ENCODE assay signal across 19 cellular contexts in genomic region chr13:69319659-69320058, GRCh38.
"Had no signal": no experiment of that assay in that cellular context is flagged by ENCODE, and none has a peak within 500 bp of the region (broad histone marks: within the 10 kb centered on the region; RNA-seq: fewer than 3 reads in every experiment).

No MANE protein-coding gene starts in this region.

- H3K36me3 ChIP-seq: esophagus muscularis mucosa, left lung, tibial artery had no signal

- H3K4me2 ChIP-seq: hepatocyte had no signal

- H3K79me2 ChIP-seq: hepatocyte had no signal

- H3K27me3 ChIP-seq: esophagus muscularis mucosa, hepatocyte, left lung, tibial artery had no signal

- H3K36me3 Mint-ChIP-seq: T-cell had no signal

- H3K9me3 ChIP-seq: esophagus muscularis mucosa, left lung, tibial artery had no signal

- H3K9me3 Mint-ChIP-seq: activated CD4-positive, alpha-beta T cell treated with anti-CD3 and anti-CD28 coated beads, Interleukin-2, amount 10 ng/mL, durations not matched to agents 7 days and 5 days; activated naive CD4-positive, alpha-beta T cell treated with anti-CD3 and anti-CD28 coated beads for 36 hours; dendritic cell treated with granulocyte-macrophage colony-stimulating factor and Interleukin-4, amounts not matched to agents 40 ng/mL and 50 ng/mL, for 4 days had no signal

- H3K4me3 ChIP-seq: esophagus muscularis mucosa, hepatocyte, left lung, tibial artery had no signal

- H3K27ac ChIP-seq: esophagus muscularis mucosa, hepatocyte, left lung, tibial artery had no signal

- H3K4me1 Mint-ChIP-seq: activated CD4-positive, alpha-beta T cell treated with anti-CD3 and anti-CD28 coated beads, Interleukin-2, amount 10 ng/mL, durations not matched to agents 7 days and 5 days; T-cell had no signal

- ATAC-seq: activated CD4-positive, CD25-positive, alpha-beta regulatory T cell treated with anti-CD3 and anti-CD28 coated beads, Interleukin-2, amount 50 U/mL, for 24 hours; activated T-cell treated with anti-CD3 and anti-CD28 coated beads, Interleukin-2, amount 50 U/mL, for 4 hours; left lung; stimulated activated naive CD8-positive, alpha-beta T cell treated with anti-CD3 and anti-CD28 coated beads, Interleukin-15, Interleukin-2, amounts not matched to agents 100 U/mL and 50 U/mL, for 24 hours; T-cell had no signal

- H2AFZ ChIP-seq: hepatocyte had no signal

- H3K27me3 Mint-ChIP-seq: activated CD4-positive, alpha-beta T cell treated with anti-CD3 and anti-CD28 coated beads, Interleukin-2, amount 10 ng/mL, durations not matched to agents 7 days and 5 days; dendritic cell treated with granulocyte-macrophage colony-stimulating factor and Interleukin-4, amounts not matched to agents 40 ng/mL and 50 ng/mL, for 4 days; T-cell had no signal

- DNase-seq: activated CD4-positive, alpha-beta T cell treated with anti-CD3 and anti-CD28 coated beads, Interleukin-2, amount 10 ng/mL, durations not matched to agents 7 days and 5 days; activated CD8-positive, alpha-beta memory T cell treated with anti-CD3 and anti-CD28 coated beads, Interleukin-2, amount 50 U/mL, for 4 hours; activated naive CD4-positive, alpha-beta T cell treated with anti-CD3 and anti-CD28 coated beads for 36 hours; activated T-cell treated with anti-CD3 and anti-CD28 coated beads, Interleukin-2, amount 50 U/mL, for 4 hours; aorta; effector CD8-positive, alpha-beta T cell; foreskin fibroblast; left lung; occipital lobe; posterior cingulate gyrus; stimulated activated CD4-positive, alpha-beta T cell treated with anti-CD3 and anti-CD28 coated beads, Interleukin-2, amount 100 ng/mL, for 24 hours; stimulated activated naive CD8-positive, alpha-beta T cell treated with anti-CD3 and anti-CD28 coated beads, Interleukin-15, Interleukin-2, amounts not matched to agents 100 U/mL and 50 U/mL, for 24 hours; substantia nigra; T-cell; tibial artery had no signal

- H3K27ac Mint-ChIP-seq: activated CD4-positive, alpha-beta T cell treated with anti-CD3 and anti-CD28 coated beads, Interleukin-2, amount 10 ng/mL, durations not matched to agents 7 days and 5 days; activated naive CD4-positive, alpha-beta T cell treated with anti-CD3 and anti-CD28 coated beads for 36 hours; dendritic cell treated with granulocyte-macrophage colony-stimulating factor and Interleukin-4, amounts not matched to agents 40 ng/mL and 50 ng/mL, for 4 days; T-cell had no signal

- H3K4me3 Mint-ChIP-seq: activated CD4-positive, alpha-beta T cell treated with anti-CD3 and anti-CD28 coated beads, Interleukin-2, amount 10 ng/mL, durations not matched to agents 7 days and 5 days; activated naive CD4-positive, alpha-beta T cell treated with anti-CD3 and anti-CD28 coated beads for 36 hours; activated T-cell treated with anti-CD3 and anti-CD28 coated beads, Interleukin-2, amount 50 U/mL, for 4 hours; dendritic cell treated with granulocyte-macrophage colony-stimulating factor and Interleukin-4, amounts not matched to agents 40 ng/mL and 50 ng/mL, for 4 days; T-cell had no signal

- H3K4me1 ChIP-seq: esophagus muscularis mucosa, left lung, tibial artery had no signal
